In genomic region chr16:3594316-3595109, GRCh38 we compare ENCODE assay signal across 26 cellular contexts. TPM values are rescaled to one million over a fixed set of nuclear protein-coding genes. Genes with fewer than 3 reads are reported as not detected.
DNase-seq lines count a peak whose midpoint lies in the region; ATAC-seq and TF ChIP-seq lines count a peak whose summit lies in the region.
"Had no signal": no experiment of that assay in that cellular context is flagged by ENCODE, and none has a peak within 500 bp of the region (broad histone marks: within the 10 kb centered on the region; RNA-seq: fewer than 3 reads in every experiment).

No MANE protein-coding gene starts in this region.

- no peak overlapping the region for H3K4me3 Mint-ChIP-seq in stimulated activated effector memory CD8-positive, alpha-beta T cell treated with anti-CD3 and anti-CD28 coated beads, Interleukin-12 subunit alpha, Interleukin-12 subunit beta, amount 100 ng/mL, for 72 hours
- H3K4me3 Mint-ChIP-seq: CD4-positive, alpha-beta T cell had no signal

- peak overlapping the region; percentile 11 for H3K27ac Mint-ChIP-seq in stimulated activated effector memory CD8-positive, alpha-beta T cell treated with anti-CD3 and anti-CD28 coated beads, Interleukin-12 subunit alpha, Interleukin-12 subunit beta, amount 100 ng/mL, for 72 hours
- H3K27ac Mint-ChIP-seq: CD4-positive, alpha-beta T cell had no signal

- H3K9me3 Mint-ChIP-seq in stimulated activated effector memory CD8-positive, alpha-beta T cell treated with anti-CD3 and anti-CD28 coated beads, Interleukin-12 subunit alpha, Interleukin-12 subunit beta, amount 100 ng/mL, for 72 hours, result no peaks in the 10 kb centered on the region
- H3K9me3 Mint-ChIP-seq: CD4-positive, alpha-beta T cell; IgD-negative memory B cell had no signal

- H3K9me2 ChIP-seq in Karpas-422 (replicated peaks; ENCODE audit: insufficient read depth, low read length), result no peaks in the 10 kb centered on the region

- H3K4me2 ChIP-seq in Karpas-422 (ENCODE audit: low read depth, low read length, poor library complexity, severe bottlenecking), result no peak overlapping the region
- H3K4me2 ChIP-seq: KMS-11, PC-9 had no signal

- H3K36me3 Mint-ChIP-seq in stimulated activated effector memory CD8-positive, alpha-beta T cell treated with anti-CD3 and anti-CD28 coated beads, Interleukin-12 subunit alpha, Interleukin-12 subunit beta, amount 100 ng/mL, for 72 hours, result peaks cover 10% of the 10 kb centered on the region

- TF ChIP-seq CTCF in omental fat pad (IDR thresholded peaks at IDR 0.05), result no peak

- peak; percentile 13 for DNase-seq in 8988T
- peak; percentile 47 for DNase-seq in H7
- peak; percentile 9 for DNase-seq in epidermal melanocyte (ENCODE audit: insufficient read length, low spot score)
- no peak for DNase-seq in stimulated activated effector memory CD8-positive, alpha-beta T cell treated with anti-CD3 and anti-CD28 coated beads, Interleukin-12 subunit alpha, Interleukin-12 subunit beta, amount 100 ng/mL, for 72 hours (ENCODE audit: low spot score in 2 of 2)
- DNase-seq in SW480 (ENCODE audit: low spot score), result no peak
- DNase-seq in Karpas-422, result no peak
- DNase-seq in omental fat pad (ENCODE audit: low spot score), result no peak
- DNase-seq: AML-193; CD4-positive, alpha-beta T cell; H9; NCI-H1048; NCI-H1417; NCI-H1694; NCI-H2029 treated with DMSO at 0.1 percent for 48 hours; NCI-H446 treated with DMSO at 0.1 percent for 48 hours; NCI-H526; NCI-H82; NK-92 treated with Interleukin-12 subunit alpha and Interleukin-12 subunit beta, amount 100 ng/mL, for 24 hours; PC-9; SJCRH30 had no signal

- no peaks in the 10 kb centered on the region for H3K79me2 ChIP-seq in Karpas-422 (ENCODE audit: low read length)

- no peaks in the 10 kb centered on the region for H3K9me3 ChIP-seq in Karpas-422 (ENCODE audit: low read length)
- H3K9me3 ChIP-seq: SJCRH30 had no signal

- peaks cover 3% of the 10 kb centered on the region for H3K36me3 ChIP-seq in H7 (replicated peaks; ENCODE audit: control insufficient read depth, insufficient read depth, low read length)
- H3K36me3 ChIP-seq in Karpas-422 (ENCODE audit: insufficient read depth, low read length), result peaks cover 10% of the 10 kb centered on the region

- no peak for ATAC-seq in stimulated activated effector memory CD8-positive, alpha-beta T cell treated with anti-CD3 and anti-CD28 coated beads, Interleukin-12 subunit alpha, Interleukin-12 subunit beta, amount 100 ng/mL, for 72 hours
- no peak for ATAC-seq in omental fat pad (ENCODE audit: low FRiP score)
- ATAC-seq: GM12878, Right ventricle myocardium inferior, SK-N-SH treated with all-trans-retinoic acid at 6 μM for 48 hours had no signal

- H3K27me3 ChIP-seq in H7 (ENCODE audit: control insufficient read depth, insufficient read depth, low read length), result no peaks in the 10 kb centered on the region
- H3K27me3 ChIP-seq in Karpas-422 (ENCODE audit: low read length), result no peaks in the 10 kb centered on the region
- H3K27me3 ChIP-seq: BLaER1 treated with 17β-estradiol and CSF1 and Interleukin-3, amounts not matched to agents 10 nM and 100 nM; SJCRH30 had no signal

- no peak overlapping the region for H3K27ac ChIP-seq in Karpas-422 (ENCODE audit: low read length)
- H3K27ac ChIP-seq: KMS-11, PC-9, SJCRH30 had no signal

- peaks cover 20% of the 10 kb centered on the region for H3K4me1 Mint-ChIP-seq in stimulated activated effector memory CD8-positive, alpha-beta T cell treated with anti-CD3 and anti-CD28 coated beads, Interleukin-12 subunit alpha, Interleukin-12 subunit beta, amount 100 ng/mL, for 72 hours
- H3K4me1 Mint-ChIP-seq: H9, IgD-negative memory B cell had no signal

- H3K4me1 ChIP-seq in Karpas-422 (ENCODE audit: low read length), result no peaks in the 10 kb centered on the region
- H3K4me1 ChIP-seq: SJCRH30 had no signal

- H2AFZ ChIP-seq in Karpas-422 (ENCODE audit: low read length), result no peak overlapping the region
- H2AFZ ChIP-seq: PC-9 had no signal

- H3K9ac ChIP-seq in Karpas-422 (ENCODE audit: low read length), result no peak overlapping the region
- H3K9ac ChIP-seq: BLaER1 treated with 17β-estradiol and CSF1 and Interleukin-3, amounts not matched to agents 10 nM and 100 nM; KMS-11 had no signal

- H3K4me3 ChIP-seq in H7 (ENCODE audit: insufficient read depth, low read depth, low read length), result no peak overlapping the region
- H3K4me3 ChIP-seq in Karpas-422 (ENCODE audit: low read length), result no peak overlapping the region
- H3K4me3 ChIP-seq: BLaER1 treated with 17β-estradiol and CSF1 and Interleukin-3, amounts not matched to agents 10 nM and 100 nM; GM12878; PC-9; SJCRH30 had no signal

- H4K20me1 ChIP-seq in Karpas-422 (ENCODE audit: insufficient read depth, low read depth, low read length), result no peaks in the 10 kb centered on the region

RNA-seq across cellular contexts. Expression of gene SLX4, which starts 16.9 kb away (rescaled TPM):
- 8.4 and 11.3 TPM in 2 replicates for total RNA-seq in H7 (2014; rRNA removed; shearing (Covaris generic))
- total RNA-seq in Karpas-422 (2014; rRNA removed; shearing (Covaris generic); ENCODE audit: low replicate concordance), result 9.1 and 12.7 TPM in 2 replicates
- 1 to 10 TPM; 2.9 to 4.4 (median 3.3) TPM for total RNA-seq in omental fat pad

RNA-seq across cellular contexts. Expression of gene NLRC3, which starts 17.3 kb away (rescaled TPM):
- 0.03 and 0.11 TPM in 2 replicates for total RNA-seq in H7 (2014; rRNA removed; shearing (Covaris generic))
- total RNA-seq in Karpas-422 (2014; rRNA removed; shearing (Covaris generic); ENCODE audit: low replicate concordance), result 22.4 and 31.5 TPM in 2 replicates
- 1 to 10 TPM in 3 of 4 donors, under 1 TPM in 1; 0.65 to 4.1 (median 1.1) TPM for total RNA-seq in omental fat pad
- total RNA-seq: PC-9 had no signal

RNA-seq across cellular contexts. Expression of gene DNASE1, which starts 60.0 kb away (rescaled TPM):
- 13.8 and 23.7 TPM in 2 replicates for total RNA-seq in H7 (2014; rRNA removed; shearing (Covaris generic))
- 22.9 and 46.1 TPM in 2 replicates for total RNA-seq in Karpas-422 (2014; rRNA removed; shearing (Covaris generic); ENCODE audit: low replicate concordance)
- total RNA-seq in omental fat pad, result 10 to 100 TPM in 3 of 4 donors, 1 to 10 TPM in 1; 4.6 to 14.8 (median 12.3) TPM

Comparison
In these comparisons a context has a peak if more than half of its experiments do, and no peak if none do; other contexts are left out.
1. DNase-seq: peak in 8988T (single experiment), H7 (single experiment) and epidermal melanocyte (single experiment); none in stimulated activated effector memory CD8-positive, alpha-beta T cell treated with anti-CD3 and anti-CD28 coated beads, Interleukin-12 subunit alpha, Interleukin-12 subunit beta, amount 100 ng/mL, for 72 hours (0 of 2), SW480 (single experiment), Karpas-422 (single experiment) and omental fat pad (single experiment).